ENCODE assay signal across 1 cellular context in genomic region chr22:47391169-47392053, GRCh38.
TF ChIP-seq lines count a peak whose summit lies in the region.

No MANE protein-coding gene starts in this region.

TF ChIP-seq in HepG2, 621 proteins besides CTCF, POLR2A, EP300 and RAD21 (continued from another document):
- no peak for TF ChIP-seq DZIP1 (CRISPR knock-in tag; IDR thresholded peaks at IDR 0.05)
- TF ChIP-seq ZSCAN29 (CRISPR knock-in tag; conservative IDR thresholded peaks at IDR 0.05), result no peak
- no peak for TF ChIP-seq NCOR1 (IDR thresholded peaks at IDR 0.05; ENCODE audit: borderline replicate concordance, low read length)
- TF ChIP-seq ZMYM3 (CRISPR knock-in tag; IDR thresholded peaks at IDR 0.05), result no peak
- TF ChIP-seq TIGD3 (CRISPR knock-in tag; IDR thresholded peaks at IDR 0.05; ENCODE audit: borderline replicate concordance), result no peak
- TF ChIP-seq ZNF749 (CRISPR knock-in tag; IDR thresholded peaks at IDR 0.05; ENCODE audit: borderline replicate concordance), result no peak
- no peak for TF ChIP-seq ZNF75D (CRISPR knock-in tag; IDR thresholded peaks at IDR 0.05; ENCODE audit: borderline replicate concordance)
- no peak for TF ChIP-seq ZNF260 (CRISPR knock-in tag; IDR thresholded peaks at IDR 0.05; ENCODE audit: borderline replicate concordance, low read depth)
